Comparison of ENCODE assay signal across 7 cellular contexts in the genomic region with DNA sequence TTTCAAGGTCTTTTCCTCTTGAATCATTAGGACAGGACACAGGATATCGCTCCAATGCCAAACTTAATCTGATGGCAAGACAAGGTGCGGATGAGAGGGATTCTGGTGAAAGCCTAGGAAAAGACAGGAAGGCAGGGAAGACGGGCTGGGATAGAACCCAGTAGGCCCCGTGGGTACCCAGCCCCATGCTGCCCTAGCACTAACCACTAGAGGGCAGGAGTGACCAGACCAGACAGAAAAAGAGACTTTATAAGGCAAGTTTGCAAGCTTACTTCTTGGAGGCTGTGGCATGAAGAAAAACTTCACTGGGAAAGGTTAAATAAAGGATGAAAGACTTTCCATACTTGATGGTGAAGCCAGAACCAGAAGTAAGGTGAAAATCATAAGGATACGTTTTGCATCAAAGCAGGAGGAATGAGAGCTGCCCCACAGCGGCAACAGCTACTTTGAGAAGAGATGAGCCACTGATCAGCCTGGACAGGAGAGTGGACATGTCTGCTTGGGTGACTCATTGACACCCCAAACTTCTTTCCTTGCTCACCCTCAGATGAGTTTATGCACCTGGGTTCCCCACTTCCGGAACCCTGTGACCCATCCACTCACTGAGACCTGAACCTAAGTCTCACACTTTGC. TPM values are rescaled to one million over a fixed set of nuclear protein-coding genes. Genes with fewer than 3 reads are reported as not detected.
DNase-seq lines count a peak whose midpoint lies in the region; ATAC-seq, FAIRE-seq and TF ChIP-seq lines count a peak whose summit lies in the region.

No MANE protein-coding gene starts in this region.

- H3K4me3 ChIP-seq in Loucy (ENCODE audit: low read length, poor library complexity, severe bottlenecking), result no peak overlapping the region
- no peak overlapping the region for H3K4me3 ChIP-seq in WI38 (ENCODE audit: low read depth, low read length)
- H3K4me3 ChIP-seq in H1 (ENCODE audit: extremely low read depth in 1 of 4, insufficient read depth in 2 of 4, low read depth in 3 of 4, low read length in 4 of 4), result no peak overlapping the region
- no peak overlapping the region for H3K4me3 ChIP-seq in mesenchymal stem cell (ENCODE audit: insufficient read depth in 1 of 2, low read depth in 1 of 2, low read length in 2 of 2)

- H4K20me1 ChIP-seq in Loucy (ENCODE audit: insufficient read depth, low read length, poor library complexity, severe bottlenecking) (no peaks in the 10 kb centered on the region), H1 (replicated peaks in 1 of 2; ENCODE audit: control insufficient read depth in 1 of 2, insufficient read depth in 2 of 2, low read length in 2 of 2) (peaks cover 8 to 13% of the 10 kb centered on the region in 2 experiments)

- H3K27me3 ChIP-seq in Loucy (ENCODE audit: insufficient read depth, low read length, poor library complexity, severe bottlenecking), result no peaks in the 10 kb centered on the region
- H3K27me3 ChIP-seq in H1 (replicated peaks in 1 of 4; ENCODE audit: control insufficient read depth in 3 of 4, extremely low read depth in 1 of 4, insufficient read depth in 3 of 4, low read length in 3 of 4), result no peaks in the 10 kb centered on the region
- H3K27me3 ChIP-seq in mesenchymal stem cell (ENCODE audit: control insufficient read depth in 1 of 2, insufficient read depth in 1 of 2, low read length in 2 of 2), result peaks cover 0 to 16% of the 10 kb centered on the region in 2 experiments

- H4K91ac ChIP-seq in H1 (replicated peaks; ENCODE audit: insufficient read length, low read length) (no peak overlapping the region), mesenchymal stem cell (ENCODE audit: low read length) (no peak overlapping the region)

- H2AK5ac ChIP-seq in H1 (ENCODE audit: low read depth, low read length) (no peak overlapping the region), mesenchymal stem cell (ENCODE audit: low read length, severe bottlenecking) (no peak overlapping the region)

- DNase-seq in GM10266 (ENCODE audit: extremely low spot score), result peak; percentile 57
- peak; percentile 34 to 93 for DNase-seq in H1 (ENCODE audit: low read depth in 1 of 2, low spot score in 2 of 2)
- peak; percentile 48 for DNase-seq in mesenchymal stem cell
- peak; percentile 80 for DNase-seq in superior temporal gyrus (ENCODE audit: extremely low spot score)

- no peak for TF ChIP-seq POLR2A in H1 (IDR thresholded peaks at IDR 0.05; ENCODE audit: control extremely low read depth in 1 of 2, low read depth in 2 of 2, low read length in 2 of 2)

- no peaks in the 10 kb centered on the region for H3F3A ChIP-seq in Loucy (ENCODE audit: low read depth)

- 0 out of 2 replicates have a peak overlapping the region, but pooled peaks have one; percentile 15 for H2BK20ac ChIP-seq in H1 (ENCODE audit: low read length)

- POLR2A ChIA-PET in H1 (lab: Charles Lee; ENCODE audit: partially characterized antibody), result interaction anchor here (1.0 to 2.1 kb wide), 6 partner anchors 24 to 108 kb away, joined by 3 to 7 read pairs (median 4); a partner anchor contains a TSS

- H3K23me2 ChIP-seq in H1 (ENCODE audit: low read depth, low read length), result no peaks in the 10 kb centered on the region

- H2BK15ac ChIP-seq in H1 (ENCODE audit: low read length) (no peak overlapping the region), mesenchymal stem cell (ENCODE audit: low read depth, poor library complexity, severe bottlenecking) (no peak overlapping the region)

- no peak overlapping the region for H3K4me2 ChIP-seq in Loucy (ENCODE audit: low read depth, low read length, poor library complexity, severe bottlenecking)
- H3K4me2 ChIP-seq in H1 (ENCODE audit: insufficient read depth in 1 of 2, low read depth in 2 of 2, low read length in 2 of 2), result no peak overlapping the region
- no peak overlapping the region for H3K4me2 ChIP-seq in mesenchymal stem cell (ENCODE audit: low read length, poor library complexity, severe bottlenecking)

- WGBS in H1 (ENCODE audit: extremely low coverage in 1 of 2, insufficient coverage in 1 of 2, insufficient read length in 1 of 2, insufficient replicate concordance in 2 of 2, low coverage in 1 of 2, low lambda C conversion rate in 2 of 2, missing lambda C conversion rate in 1 of 2), 2 experiments, result 49% methylated on average over 7 of the region's 7 CpGs; no CpG with 5 or more reads in 1 of the 2 experiments
- 42% methylated on average over 7 of the region's 7 CpGs for WGBS in mesenchymal stem cell

- H3K27ac ChIP-seq in H1 (ENCODE audit: low read depth, low read length) (no peak overlapping the region), mesenchymal stem cell (ENCODE audit: low read length, poor library complexity, severe bottlenecking) (no peak overlapping the region)

- no peak overlapping the region for H3K56ac ChIP-seq in H1 (replicated peaks; ENCODE audit: insufficient read length, low read depth, low read length)

- H2AFZ ChIP-seq in Loucy (ENCODE audit: low read length) (peak overlapping the region; percentile 17; the same call in 1 of the 2 replicates), H1 (ENCODE audit: low read length) (no peak overlapping the region), mesenchymal stem cell (ENCODE audit: low read depth, low read length) (no peak overlapping the region)

- H3K79me2 ChIP-seq in Loucy (ENCODE audit: insufficient read depth, low read length) (no peaks in the 10 kb centered on the region), H1 (ENCODE audit: control insufficient read depth in 1 of 2, insufficient read depth in 2 of 2, low read length in 2 of 2) (peaks cover 0 to 6% of the 10 kb centered on the region in 2 experiments; a peak in 1 of 4 replicates)

- H3K9ac ChIP-seq in Loucy (ENCODE audit: low read depth, low read length, poor library complexity, severe bottlenecking), result no peak overlapping the region
- H3K9ac ChIP-seq in H1 (replicated peaks in 1 of 4; ENCODE audit: extremely low read depth in 1 of 4, low read depth in 3 of 4, low read length in 3 of 4), result no peak overlapping the region
- no peak overlapping the region for H3K9ac ChIP-seq in mesenchymal stem cell (ENCODE audit: low read length)

- H3K9me3 ChIP-seq in Loucy (ENCODE audit: insufficient read depth, low read depth, low read length), result no peaks in the 10 kb centered on the region
- H3K9me3 ChIP-seq in H1 (ENCODE audit: insufficient read depth in 2 of 2, low read depth in 1 of 2, low read length in 1 of 2), result no peaks in the 10 kb centered on the region
- H3K9me3 ChIP-seq in mesenchymal stem cell (ENCODE audit: control insufficient read depth, low read length), result no peaks in the 10 kb centered on the region

- H2BK5ac ChIP-seq in H1 (ENCODE audit: low read depth, low read length) (no peak overlapping the region), mesenchymal stem cell (ENCODE audit: low read depth, low read length, poor library complexity, severe bottlenecking) (no peak overlapping the region)

- TF ChIP-seq EP300 in H1 (IDR thresholded peaks at IDR 0.05; ENCODE audit: borderline replicate concordance in 1 of 2, low read depth in 2 of 2, low read length in 2 of 2), result no peak

- H3K18ac ChIP-seq in H1 (ENCODE audit: extremely low read depth, low read length), result no peak overlapping the region
- H3K18ac ChIP-seq in mesenchymal stem cell (ENCODE audit: low read depth in 1 of 2, low read length in 2 of 2), result no peak overlapping the region

- TF ChIP-seq CTCF in GM10266 (IDR thresholded peaks at IDR 0.05; ENCODE audit: control insufficient read depth, insufficient read depth, low read depth, missing control alignments) (peak; percentile 82), Loucy (conservative IDR thresholded peaks at IDR 0.05; ENCODE audit: low read length) (peak; percentile 90), WI38 (IDR thresholded peaks at IDR 0.05; ENCODE audit: low read depth, low read length) (peak; percentile 80), H1 (IDR thresholded peaks at IDR 0.05; ENCODE audit: control extremely low read depth in 1 of 3, insufficient read depth in 1 of 3, low read depth in 1 of 3, low read length in 3 of 3) (peak; percentile 88 to 92 (median 92))

- no peak for ATAC-seq in HG03196 (IDR thresholded peaks at IDR 0.05; ENCODE audit: unreplicated experiment)

- no peaks in the 10 kb centered on the region for H3K9me2 ChIP-seq in Loucy (replicated peaks; ENCODE audit: low read depth, low read length)

- CTCF ChIA-PET in H1 (lab: Charles Lee; ENCODE audit: partially characterized antibody), result interaction anchor here (0.7 to 8.3 kb wide), 44 partner anchors 10 to 512 kb away, joined by 3 to 131 read pairs (median 5); a partner anchor contains a TSS

- H3K36me3 ChIP-seq in Loucy (ENCODE audit: insufficient read depth, low read length) (no peaks in the 10 kb centered on the region), H1 (ENCODE audit: control insufficient read depth in 2 of 4, insufficient read depth in 4 of 4, low read length in 3 of 4) (peaks cover 0 to 9% (median 0%) of the 10 kb centered on the region in 4 experiments; a peak in 1 of 8 replicates), mesenchymal stem cell (ENCODE audit: control insufficient read depth in 1 of 2, insufficient read depth in 2 of 2, low read depth in 1 of 2, low read length in 2 of 2) (no peaks in the 10 kb centered on the region)

- no peak overlapping the region for H2BK120ac ChIP-seq in H1 (replicated peaks; ENCODE audit: low read depth, low read length)
- no peak overlapping the region for H2BK120ac ChIP-seq in mesenchymal stem cell (ENCODE audit: low read depth, low read length)

- H3K4ac ChIP-seq in H1 (replicated peaks; ENCODE audit: insufficient read length, low read depth, low read length) (no peak overlapping the region), mesenchymal stem cell (ENCODE audit: low read depth in 1 of 2, low read length in 2 of 2) (no peak overlapping the region)

- no peaks in the 10 kb centered on the region for H3K4me1 ChIP-seq in Loucy (ENCODE audit: insufficient read depth, low read length, poor library complexity, severe bottlenecking)
- H3K4me1 ChIP-seq in H1 (replicated peaks in 1 of 4; ENCODE audit: control insufficient read depth in 3 of 4, insufficient read depth in 4 of 4, low read length in 3 of 4), result peaks cover 0 to 2% (median 0%) of the 10 kb centered on the region in 4 experiments; a peak in 2 of 7 replicates
- no peaks in the 10 kb centered on the region for H3K4me1 ChIP-seq in mesenchymal stem cell (ENCODE audit: control insufficient read depth, insufficient read depth, low read depth, low read length)

- H2BK12ac ChIP-seq in H1 (ENCODE audit: low read depth, low read length), result no peak overlapping the region
- H2BK12ac ChIP-seq in mesenchymal stem cell (ENCODE audit: low read length in 2 of 2), result no peak overlapping the region

- H3K79me1 ChIP-seq in H1 (ENCODE audit: low read depth, low read length), result peaks cover 2% of the 10 kb centered on the region; the same call in 1 of the 2 replicates
- H3K79me1 ChIP-seq in mesenchymal stem cell (replicated peaks; ENCODE audit: low read length, poor library complexity, severe bottlenecking), result no peaks in the 10 kb centered on the region

- H3K23ac ChIP-seq in H1 (ENCODE audit: insufficient read length) (no peak overlapping the region), mesenchymal stem cell (ENCODE audit: low read length in 2 of 2) (no peak overlapping the region)

- peak; percentile 90 for FAIRE-seq in H1 (lab: Jason Lieb, UNC)

- no peak overlapping the region for H3K14ac ChIP-seq in H1 (ENCODE audit: insufficient read length)
- H3K14ac ChIP-seq in mesenchymal stem cell (ENCODE audit: low read length in 2 of 2), result no peak overlapping the region

- peak; percentile 87 to 90 for TF ChIP-seq RAD21 in H1 (IDR thresholded peaks at IDR 0.05 in 1 of 2, conservative IDR thresholded peaks at IDR 0.05 in 1 of 2; ENCODE audit: low read depth in 2 of 2, low read length in 2 of 2)

- no peak overlapping the region for H4K5ac ChIP-seq in H1 (ENCODE audit: insufficient read length, low read depth, low read length)

- no peak overlapping the region for H4K8ac ChIP-seq in H1 (ENCODE audit: extremely low read depth, insufficient read depth, low read length)
- H4K8ac ChIP-seq in mesenchymal stem cell (ENCODE audit: low read length), result no peak overlapping the region

RNA-seq across cellular contexts. Expression of a gene that starts 39.8 kb away (rescaled TPM):
- 20.4 and 21.8 TPM in 2 replicates for total RNA-seq in H1 (2021; fragmentation: NEBNext Ultra II Directional; extraction: Animal tissue kit (Norgen Biotek cat#: 25700))
- polyA plus RNA-seq in H1 (2011; rRNA removed), result 12.0 and 20.3 TPM in 2 replicates
- polyA plus RNA-seq in H1 (2011; cell fraction: cytosol; rRNA removed), result 8.6 TPM
- 48.1 TPM for polyA plus RNA-seq in H1 (2011; cell fraction: nucleus; rRNA removed)
- polyA plus RNA-seq in H1 (2012, experiment 1 of 2), result 10.1 to 16.8 TPM (median 13.1 TPM) in 4 replicates
- 5.4 TPM for polyA plus RNA-seq in H1 (2012, experiment 2 of 2)
- 5.1 TPM for polyA plus RNA-seq in H1 (2013, experiment 1 of 2)
- 4.9 TPM for polyA plus RNA-seq in H1 (2013, experiment 2 of 2)
- 61.7 and 77.8 TPM in 2 replicates for polyA minus RNA-seq in H1 (2011; rRNA and poly(A)+ RNA removed)
- polyA minus RNA-seq in H1 (2011; cell fraction: cytosol; rRNA and poly(A)+ RNA removed), result 21.0 TPM
- polyA minus RNA-seq in H1 (2011; cell fraction: nucleus; rRNA and poly(A)+ RNA removed), result 156 TPM
- polyA plus RNA-seq in mesenchymal stem cell (2013, experiment 1 of 2), result 0.01 TPM
- polyA plus RNA-seq in mesenchymal stem cell (2013, experiment 2 of 2), result 0.05 TPM
